16 cellular contexts compared by ENCODE assay signal in genomic region chr1:43465694-43466152, GRCh38. TPM values are rescaled to one million over a fixed set of nuclear protein-coding genes. Genes with fewer than 3 reads are reported as not detected.
A peak's percentile ranks its signal among the peaks of the same experiment; 100 is the strongest.
DNase-seq lines count a peak whose midpoint lies in the region; ATAC-seq, FAIRE-seq and TF ChIP-seq lines count a peak whose summit lies in the region.
"Had no signal": no experiment of that assay in that cellular context is flagged by ENCODE, and none has a peak within 500 bp of the region (broad histone marks: within the 10 kb centered on the region; RNA-seq: fewer than 3 reads in every experiment).

No MANE protein-coding gene starts in this region.

- no peak for TF ChIP-seq EP300 in A549 (IDR thresholded peaks at IDR 0.05)

- peaks cover 9% of the 10 kb centered on the region for H3K9me3 Mint-ChIP-seq in endodermal cell
- H3K9me3 Mint-ChIP-seq in mesothelial cell of epicardium = peaks cover 7% of the 10 kb centered on the region

- intact Hi-C loops in IMR-90 (cut with micrococcal nuclease) = no loop called here

- 63% methylated on average over 3 of the region's 3 CpGs for WGBS in A549 (ENCODE audit: missing lambda C conversion rate)
- no CpG with 5 or more reads among the region's 3 CpGs for WGBS in IMR-90 (ENCODE audit: extremely low coverage in 2 of 2, insufficient read length in 1 of 2), 2 experiments
- WGBS in endodermal cell (ENCODE audit: insufficient coverage in 1 of 2, insufficient read length in 1 of 2), 2 experiments = 77 to 100% methylated on average over 1 to 3 of the region's 3 CpGs

- FAIRE-seq in A549 (lab: Jason Lieb, UNC) = no peak
- FAIRE-seq: A204.1 had no signal

- H3K9ac ChIP-seq in IMR-90 (ENCODE audit: low read depth, low read length) (no peak overlapping the region), endodermal cell (ENCODE audit: extremely low read depth, low read length, poor library complexity, severe bottlenecking) (no peak overlapping the region)

- H3K27ac ChIP-seq in A549 (peak overlapping the region; percentile 39 to 95; a peak in 4 of 6 replicates), IMR-90 (ENCODE audit: insufficient read depth, low read length) (no peak overlapping the region), endodermal cell (ENCODE audit: low read depth, low read length) (no peak overlapping the region)
- H3K27ac ChIP-seq: C4-2B had no signal

- DNase-seq in A549 (ENCODE audit: low read depth in 1 of 2, low spot score in 1 of 2) (no peak), IMR-90 (no peak), endodermal cell (no peak), mesothelial cell of epicardium (ENCODE audit: low spot score in 2 of 2, unreplicated experiment in 2 of 2) (no peak), RKO (ENCODE audit: low spot score) (no peak), NCI-H146 treated with DMSO at 0.1 percent for 48 hours (lab: John Stamatoyannopoulos, UW; ENCODE audit: unreplicated experiment) (no peak)
- DNase-seq: H7, NCI-H187 treated with DMSO at 0.1 percent for 48 hours, NCI-H446 treated with DMSO at 0.1 percent for 48 hours, NCI-H774, SHP77 had no signal

- peak overlapping the region; percentile 34; the same call in 1 of the 3 replicates for H2BK15ac ChIP-seq in IMR-90 (ENCODE audit: low read depth, low read length)

- H4K20me1 ChIP-seq in IMR-90 (ENCODE audit: insufficient read depth, low read length) = no peaks in the 10 kb centered on the region

- dilution Hi-C loops in IMR-90 (cut with HindIII; ENCODE audit: low sequenced_read_pairs, unreplicated experiment) = no loop called here

- no peaks in the 10 kb centered on the region for H3K36me3 ChIP-seq in IMR-90 (ENCODE audit: control insufficient read depth, insufficient read depth, low read length)
- H3K36me3 ChIP-seq in endodermal cell (ENCODE audit: control insufficient read depth, insufficient read depth, low read length) = no peaks in the 10 kb centered on the region

- no peak overlapping the region for H3K56ac ChIP-seq in IMR-90 (ENCODE audit: extremely low read depth, insufficient read depth, low read length)

- TF ChIP-seq RAD21 in A549 (conservative IDR thresholded peaks at IDR 0.05 in 1 of 2, IDR thresholded peaks at IDR 0.05 in 1 of 2) (no peak), IMR-90 (IDR thresholded peaks at IDR 0.05; ENCODE audit: low read length) (no peak)

- H3K9me3 ChIP-seq in A549 (no peaks in the 10 kb centered on the region), IMR-90 (ENCODE audit: control insufficient read depth, insufficient read depth, low read length) (peaks cover 3% of the 10 kb centered on the region; the same call in 1 of the 2 replicates), endodermal cell (ENCODE audit: control insufficient read depth, low read length) (peaks cover 10% of the 10 kb centered on the region)

- H3K27me3 ChIP-seq in IMR-90 (ENCODE audit: control insufficient read depth, insufficient read depth, low read length) = no peaks in the 10 kb centered on the region
- H3K27me3 ChIP-seq in endodermal cell (ENCODE audit: control insufficient read depth, insufficient read depth, low read length, poor library complexity, severe bottlenecking) = no peaks in the 10 kb centered on the region

- peaks cover 3% of the 10 kb centered on the region for H3K27me3 Mint-ChIP-seq in endodermal cell (ENCODE audit: insufficient read depth)
- no peaks in the 10 kb centered on the region for H3K27me3 Mint-ChIP-seq in mesothelial cell of epicardium (ENCODE audit: low read depth)
- H3K27me3 Mint-ChIP-seq: IgD-negative memory B cell had no signal

- peak overlapping the region; percentile 12 for H3K14ac ChIP-seq in IMR-90 (replicated peaks; ENCODE audit: low read depth, low read length)

- no peak overlapping the region; the same call in 1 of the 2 replicates for H3K18ac ChIP-seq in IMR-90 (ENCODE audit: low read depth, low read length)

- H3K4me1 Mint-ChIP-seq in endodermal cell (peaks cover 23% of the 10 kb centered on the region), mesothelial cell of epicardium (peaks cover 22% of the 10 kb centered on the region)

- H3K4me3 Mint-ChIP-seq in endodermal cell (peak overlapping the region; percentile 7), mesothelial cell of epicardium (no peak overlapping the region)
- H3K4me3 Mint-ChIP-seq: IgD-negative memory B cell had no signal

- ATAC-seq in A549 = no peak
- no peak for ATAC-seq in IMR-90 (ENCODE audit: low read depth)
- no peak for ATAC-seq in HG03342 (IDR thresholded peaks at IDR 0.05; ENCODE audit: unreplicated experiment)
- ATAC-seq: Panc1 had no signal

- H4K91ac ChIP-seq in IMR-90 (ENCODE audit: insufficient read depth, low read depth, low read length) = no peak overlapping the region; the same call in 1 of the 2 replicates

- peaks cover 2% of the 10 kb centered on the region; the same call in 1 of the 2 replicates for H3K9me1 ChIP-seq in IMR-90 (ENCODE audit: insufficient read depth, low read length)

- peak overlapping the region; percentile 25; the same call in 1 of the 3 replicates for H3K4me2 ChIP-seq in A549
- no peak overlapping the region for H3K4me2 ChIP-seq in IMR-90 (ENCODE audit: low read depth, low read length)

- in situ Hi-C loops in IMR-90 (cut with MboI; ENCODE audit: low sequenced_read_pairs) = no loop called here

- H3K4me3 ChIP-seq in A549 (no peak overlapping the region), IMR-90 (ENCODE audit: insufficient read depth, low read depth, low read length) (no peak overlapping the region), endodermal cell (ENCODE audit: low read length) (peak overlapping the region; percentile 42)

- H3K79me1 ChIP-seq in IMR-90 (ENCODE audit: low read depth in 1 of 2, low read length in 2 of 2) = no peaks in the 10 kb centered on the region

- peak overlapping the region; percentile 72; the same call in 1 of the 2 replicates for H2AK5ac ChIP-seq in IMR-90 (ENCODE audit: low read depth, low read length)

- no TSS peak for BruUV-seq in IMR-90 (replicated peaks; lab: Mats Ljungman, UMichigan)

- H3K4me1 ChIP-seq in A549 (peaks cover 10% of the 10 kb centered on the region), IMR-90 (ENCODE audit: control insufficient read depth, insufficient read depth, low read length) (peaks cover 4% of the 10 kb centered on the region; the same call in 1 of the 2 replicates), endodermal cell (ENCODE audit: control insufficient read depth, insufficient read depth, low read length) (peaks cover 14% of the 10 kb centered on the region)

- no peak for TF ChIP-seq CTCF in A549 (IDR thresholded peaks at IDR 0.05)
- no peak for TF ChIP-seq CTCF in IMR-90 (conservative IDR thresholded peaks at IDR 0.05; ENCODE audit: low read depth, low read length)
- TF ChIP-seq CTCF in endodermal cell (conservative IDR thresholded peaks at IDR 0.05) = no peak
- no peak for TF ChIP-seq CTCF in mesothelial cell of epicardium (IDR thresholded peaks at IDR 0.05; ENCODE audit: unreplicated experiment)

- peak overlapping the region; percentile 56 for H2AFZ ChIP-seq in IMR-90 (replicated peaks; ENCODE audit: low read length, poor library complexity)

- no peak overlapping the region for H4K5ac ChIP-seq in IMR-90 (ENCODE audit: low read depth, low read length)

- CTCF ChIA-PET in A549 (lab: Yijun Ruan, JAX) = no interaction called here
- CTCF ChIA-PET in IMR-90 (lab: Yijun Ruan, JAX) = no interaction called here

- H2BK20ac ChIP-seq in IMR-90 (ENCODE audit: low read depth, low read length) = peak overlapping the region; percentile 87; the same call in 1 of the 2 replicates

- peak overlapping the region; percentile 23 for H2BK120ac ChIP-seq in IMR-90 (ENCODE audit: low read depth, low read length)

- H3K27ac Mint-ChIP-seq in endodermal cell (peak overlapping the region; percentile 31), mesothelial cell of epicardium (peak overlapping the region; percentile 25)
- H3K27ac Mint-ChIP-seq: IgD-negative memory B cell had no signal

- POLR2A ChIA-PET in A549 (lab: Yijun Ruan, JAX) = no interaction called here
- POLR2A ChIA-PET in IMR-90 (lab: Charles Lee; ENCODE audit: unreplicated experiment) = no interaction called here

- H2AK9ac ChIP-seq in IMR-90 (replicated peaks; ENCODE audit: low read depth, low read length, poor library complexity) = peak overlapping the region; percentile 79

- H4K8ac ChIP-seq in IMR-90 (ENCODE audit: low read depth in 2 of 2, low read length in 2 of 2) = peak overlapping the region; percentile 50 to 73; a peak in 2 of 4 replicates

- no peak for TF ChIP-seq POLR2A in A549 (IDR thresholded peaks at IDR 0.05; ENCODE audit: low read length)
- no peak for TF ChIP-seq POLR2A in IMR-90 (IDR thresholded peaks at IDR 0.05; ENCODE audit: low read depth, low read length)

- peak overlapping the region; percentile 72; the same call in 1 of the 2 replicates for H3K4ac ChIP-seq in IMR-90 (ENCODE audit: low read depth, low read length)

- H3K36me3 Mint-ChIP-seq in endodermal cell (ENCODE audit: low read depth) = no peaks in the 10 kb centered on the region
- H3K36me3 Mint-ChIP-seq in mesothelial cell of epicardium = no peaks in the 10 kb centered on the region
- H3K36me3 Mint-ChIP-seq: IgD-negative memory B cell had no signal

- peak overlapping the region; percentile 7; the same call in 1 of the 2 replicates for H3K23ac ChIP-seq in IMR-90 (ENCODE audit: low read depth, low read length)

- H2BK5ac ChIP-seq in IMR-90 (ENCODE audit: low read depth, low read length, poor library complexity, severe bottlenecking) = no peak overlapping the region

TF ChIP-seq in A549, 52 proteins besides CTCF, POLR2A, EP300 and RAD21 (continues in another document):
- TF ChIP-seq NR3C1 (IDR thresholded peaks at IDR 0.05) (no peak), CBX8 (IDR thresholded peaks at IDR 0.05) (no peak), KDM5A (IDR thresholded peaks at IDR 0.05) (no peak), HDAC2 (IDR thresholded peaks at IDR 0.05) (no peak)

TF ChIP-seq in IMR-90, 13 proteins besides CTCF, POLR2A, EP300 and RAD21 (continues in another document):
- TF ChIP-seq BHLHE40 (IDR thresholded peaks at IDR 0.05; ENCODE audit: low read depth, low read length) = no peak
- no peak for TF ChIP-seq MXI1 (IDR thresholded peaks at IDR 0.05; ENCODE audit: borderline replicate concordance, low read depth, low read length)
- TF ChIP-seq MAFK (IDR thresholded peaks at IDR 0.05; ENCODE audit: low read depth, low read length) = no peak

RNA-seq across cellular contexts. Expression of gene HYI, which starts 12.0 kb away (rescaled TPM):
- polyA plus RNA-seq in A549 (2011; rRNA removed) (6.6 and 7.2 TPM in 2 replicates), A549 (2017; fragmentation: RNase III; extraction: RNeasy Plus Mini Kit Qiagen cat#74134 plus additional on column Dnase treatment) (15.1 to 17.1 TPM (median 15.3 TPM) in 3 replicates), IMR-90 (2012; rRNA removed) (53.7 and 66.7 TPM in 2 replicates)
- 18.8 and 19.0 TPM in 2 replicates for polyA plus RNA-seq in A549 (2012; cell fraction: cytosol; rRNA removed)
- polyA plus RNA-seq in A549 (2012; cell fraction: nucleus; rRNA removed) = 39.9 and 45.7 TPM in 2 replicates
- polyA minus RNA-seq in A549 (2011; rRNA and poly(A)+ RNA removed) = 5.4 and 5.8 TPM in 2 replicates
- total RNA-seq in IMR-90 (2012; rRNA removed) (21.5 and 25.0 TPM in 2 replicates), endodermal cell (10 to 100 TPM; 34.4 to 34.8 TPM), mesothelial cell of epicardium (35.7 to 41.2 TPM (median 37.5 TPM) in 3 replicates)
- polyA plus RNA-seq in IMR-90 (2012; cell fraction: cytosol; rRNA removed) = 46.3 and 63.2 TPM in 2 replicates
- polyA plus RNA-seq in IMR-90 (2012; cell fraction: nucleus; rRNA removed; ENCODE audit: low replicate concordance) = 204 and 236 TPM in 2 replicates
- 29.7 TPM for polyA plus RNA-seq in endodermal cell (2013, experiment 1 of 2)
- polyA plus RNA-seq in endodermal cell (2013, experiment 2 of 2) = 25.6 TPM

Comparison
In these comparisons a context has a peak if more than half of its experiments do, and no peak if none do; other contexts are left out.
1. H3K27ac ChIP-seq: peak in A549 (2 of 2); none in IMR-90 (single experiment) and endodermal cell (single experiment).